ENCODE assay signal across 17 cellular contexts in the genomic region with DNA sequence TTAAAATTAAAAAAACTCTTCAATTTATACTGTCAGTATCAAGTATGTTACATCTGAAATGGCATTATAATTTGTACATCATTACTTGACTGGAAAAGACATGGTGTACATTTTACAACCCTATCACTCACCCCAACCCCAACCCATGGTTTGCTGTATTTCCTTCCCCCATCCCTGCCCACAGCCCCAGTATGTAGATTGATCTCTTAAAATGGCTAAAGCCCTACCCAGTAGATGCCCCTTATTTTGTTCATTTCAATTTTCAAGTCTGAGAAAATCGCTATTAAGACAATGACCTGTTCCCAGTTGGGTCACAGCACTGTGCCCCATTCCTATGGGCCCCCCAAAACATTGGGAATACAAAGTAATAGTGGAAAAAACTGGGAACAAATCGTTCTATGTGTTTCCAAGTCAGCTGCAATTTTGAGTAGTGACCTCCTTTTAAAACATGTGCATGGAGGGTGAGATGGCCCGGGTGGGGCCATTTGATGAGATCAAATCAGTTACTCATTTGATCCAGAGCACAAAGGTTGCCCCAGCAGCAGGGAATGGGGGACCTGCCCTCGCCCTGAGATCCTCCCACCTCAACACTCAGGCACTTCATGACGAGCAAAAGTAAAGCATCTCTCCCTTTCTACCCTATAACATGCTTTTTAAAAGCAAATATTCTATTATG. TPM values are rescaled to one million over a fixed set of nuclear protein-coding genes. Genes with fewer than 3 reads are reported as not detected.
DNase-seq lines count a peak whose midpoint lies in the region; ATAC-seq and TF ChIP-seq lines count a peak whose summit lies in the region.
"Had no signal": no experiment of that assay in that cellular context is flagged by ENCODE, and none has a peak within 500 bp of the region (broad histone marks: within the 10 kb centered on the region; RNA-seq: fewer than 3 reads in every experiment).

No MANE protein-coding gene starts in this region.

- no peak for TF ChIP-seq RAD21 in HCT116 (IDR thresholded peaks at IDR 0.05; ENCODE audit: low read depth)

- CTCF ChIA-PET in HCT116 (lab: Charles Lee): no interaction called here
- CTCF ChIA-PET in activated CD8-positive, alpha-beta T cell treated with anti-CD3 and anti-CD28 coated beads, Interleukin-2, amount 10 ng/mL, durations not matched to agents 7 days and 5 days (lab: Charles Lee): no interaction called here

- peak overlapping the region; percentile 86 for H3K4me2 ChIP-seq in HCT116 (ENCODE audit: low read length)

- TF ChIP-seq CTCF in HCT116 (IDR thresholded peaks at IDR 0.05 in 2 of 3, conservative IDR thresholded peaks at IDR 0.05 in 1 of 3; ENCODE audit: borderline replicate concordance in 1 of 3, insufficient read depth in 1 of 3, low read depth in 2 of 3, low read length in 2 of 3): no peak

- H3K4me3 ChIP-seq in CD4-positive, CD25-positive, alpha-beta regulatory T cell (ENCODE audit: low read depth, low read length): peak overlapping the region; percentile 54
- H3K4me3 ChIP-seq in HCT116 (replicated peaks in 1 of 2; ENCODE audit: low read depth in 1 of 2, low read length in 2 of 2): no peak overlapping the region

- H2AFZ ChIP-seq in HCT116 (ENCODE audit: low read depth, low read length, poor library complexity, severe bottlenecking): no peak overlapping the region

- POLR2A ChIA-PET in HCT116 (lab: Charles Lee): interaction anchor here (0.7 to 1.2 kb wide), 4 partner anchors 13 to 245 kb away, joined by 3 read pairs; no protein-coding TSS in a partner anchor
- POLR2A ChIA-PET in activated CD8-positive, alpha-beta T cell treated with anti-CD3 and anti-CD28 coated beads, Interleukin-2, amount 10 ng/mL, durations not matched to agents 7 days and 5 days (lab: Charles Lee): no interaction called here

- H3K27me3 ChIP-seq in CD4-positive, CD25-positive, alpha-beta regulatory T cell (ENCODE audit: control insufficient read depth, insufficient read depth, low read length): no peaks in the 10 kb centered on the region
- no peaks in the 10 kb centered on the region for H3K27me3 ChIP-seq in HCT116 (ENCODE audit: insufficient read depth, low read length)

- H3K27ac Mint-ChIP-seq in CD4-positive, CD25-positive, alpha-beta regulatory T cell: peak overlapping the region; percentile 79 to 95 (median 92)
- H3K27ac Mint-ChIP-seq in activated CD8-positive, alpha-beta T cell treated with anti-CD3 and anti-CD28 coated beads, Interleukin-2, amount 10 ng/mL, durations not matched to agents 7 days and 5 days: peak overlapping the region; percentile 40
- H3K27ac Mint-ChIP-seq in naive B cell: peak overlapping the region; percentile 65 to 99 (median 94)

- H3K4me1 Mint-ChIP-seq in CD4-positive, CD25-positive, alpha-beta regulatory T cell: peaks cover 37 to 96% (median 85%) of the 10 kb centered on the region in 4 donors
- peaks cover 87% of the 10 kb centered on the region for H3K4me1 Mint-ChIP-seq in activated CD8-positive, alpha-beta T cell treated with anti-CD3 and anti-CD28 coated beads, Interleukin-2, amount 10 ng/mL, durations not matched to agents 7 days and 5 days (ENCODE audit: low read depth)
- H3K4me1 Mint-ChIP-seq in naive B cell: peaks cover 80 to 93% (median 90%) of the 10 kb centered on the region in 3 donors

- no peaks in the 10 kb centered on the region for H3K27me3 Mint-ChIP-seq in CD4-positive, CD25-positive, alpha-beta regulatory T cell
- no peaks in the 10 kb centered on the region for H3K27me3 Mint-ChIP-seq in activated CD8-positive, alpha-beta T cell treated with anti-CD3 and anti-CD28 coated beads, Interleukin-2, amount 10 ng/mL, durations not matched to agents 7 days and 5 days (ENCODE audit: low read depth)
- no peaks in the 10 kb centered on the region for H3K27me3 Mint-ChIP-seq in naive B cell

- H3K9me2 ChIP-seq in HCT116 (ENCODE audit: insufficient read depth): no peaks in the 10 kb centered on the region

- RAD21 ChIA-PET in HCT116 (lab: Charles Lee; ENCODE audit: low non-redundant PET in 1 of 2, low total read pairs in 2 of 2, uncharacterized antibody in 2 of 2, unreplicated experiment in 2 of 2): no interaction called here

- H3K9ac ChIP-seq in HCT116 (ENCODE audit: low read length): peak overlapping the region; percentile 33

- TF ChIP-seq POLR2A in HCT116 (IDR thresholded peaks at IDR 0.05; ENCODE audit: borderline replicate concordance, extremely low read depth, insufficient read depth, insufficient read length): no peak

- peaks cover 58% of the 10 kb centered on the region for H3K36me3 Mint-ChIP-seq in CD4-positive, CD25-positive, alpha-beta regulatory T cell
- H3K36me3 Mint-ChIP-seq in activated CD8-positive, alpha-beta T cell treated with anti-CD3 and anti-CD28 coated beads, Interleukin-2, amount 10 ng/mL, durations not matched to agents 7 days and 5 days (ENCODE audit: low read depth): peaks cover 67% of the 10 kb centered on the region
- H3K36me3 Mint-ChIP-seq in naive B cell: peaks cover 12 to 37% of the 10 kb centered on the region in 2 donors

- DNase-seq in CD4-positive, CD25-positive, alpha-beta regulatory T cell: no peak
- DNase-seq in HCT116 (ENCODE audit: low read depth, low spot score): no peak
- no peak for DNase-seq in activated CD8-positive, alpha-beta T cell treated with anti-CD3 and anti-CD28 coated beads, Interleukin-2, amount 10 ng/mL, durations not matched to agents 7 days and 5 days
- DNase-seq in naive B cell: no peak
- no peak for DNase-seq in NCI-H526 (lab: John Stamatoyannopoulos, UW)
- DNase-seq in SIG-M5 (lab: John Stamatoyannopoulos, UW): no peak
- DNase-seq in Kasumi-1 (lab: John Stamatoyannopoulos, UW): no peak
- DNase-seq: activated CD4-positive, alpha-beta T cell treated with anti-CD3 and anti-CD28 coated beads for 4 hours; C1 segment of cervical spinal cord; IMR-90; mesendoderm; NCI-H1930; stimulated activated CD4-positive, alpha-beta T cell treated with anti-CD3 and anti-CD28 coated beads, Interleukin-1b, Interleukin-23, amount 100 ng/mL, for 48 hours; stimulated activated naive CD4-positive, alpha-beta T cell had no signal

- ATAC-seq in CD4-positive, CD25-positive, alpha-beta regulatory T cell (ENCODE audit: low read depth in 2 of 2): no peak
- ATAC-seq in HCT116: no peak
- ATAC-seq in activated CD8-positive, alpha-beta T cell treated with anti-CD3 and anti-CD28 coated beads, Interleukin-2, amount 10 ng/mL, durations not matched to agents 7 days and 5 days: no peak
- no peak for ATAC-seq in naive B cell (ENCODE audit: low read depth in 2 of 2)
- ATAC-seq in GM18861 (IDR thresholded peaks at IDR 0.05; ENCODE audit: unreplicated experiment): no peak
- ATAC-seq: activated naive CD4-positive, alpha-beta T cell treated with anti-CD3 and anti-CD28 coated beads, Interleukin-2, amount 50 U/mL, for 72 hours; SK-N-SH treated with all-trans-retinoic acid at 6 μM for 48 hours had no signal

- peaks cover 81% of the 10 kb centered on the region for H4K20me1 ChIP-seq in HCT116 (ENCODE audit: insufficient read depth)

- no peaks in the 10 kb centered on the region for H3K9me3 ChIP-seq in CD4-positive, CD25-positive, alpha-beta regulatory T cell (ENCODE audit: control insufficient read depth in 2 of 2, low read length in 2 of 2)
- H3K9me3 ChIP-seq in HCT116 (ENCODE audit: control insufficient read depth in 1 of 2, insufficient read depth in 1 of 2, low read depth in 1 of 2, low read length in 2 of 2): no peaks in the 10 kb centered on the region

- H3K9me3 Mint-ChIP-seq in CD4-positive, CD25-positive, alpha-beta regulatory T cell: peaks cover 0 to 1% (median 0%) of the 10 kb centered on the region in 7 donors
- no peaks in the 10 kb centered on the region for H3K9me3 Mint-ChIP-seq in activated CD8-positive, alpha-beta T cell treated with anti-CD3 and anti-CD28 coated beads, Interleukin-2, amount 10 ng/mL, durations not matched to agents 7 days and 5 days (ENCODE audit: insufficient read depth)
- H3K9me3 Mint-ChIP-seq in naive B cell: no peaks in the 10 kb centered on the region
- H3K9me3 Mint-ChIP-seq: activated naive CD4-positive, alpha-beta T cell treated with anti-CD3 and anti-CD28 coated beads, Interleukin-2, amount 50 U/mL, for 72 hours had no signal

- H3K79me2 ChIP-seq in HCT116 (ENCODE audit: insufficient read depth, low read length): peaks cover 99% of the 10 kb centered on the region

- H3K4me3 Mint-ChIP-seq in CD4-positive, CD25-positive, alpha-beta regulatory T cell: peak overlapping the region; percentile 70 to 83 (median 76)
- no peak overlapping the region for H3K4me3 Mint-ChIP-seq in activated CD8-positive, alpha-beta T cell treated with anti-CD3 and anti-CD28 coated beads, Interleukin-2, amount 10 ng/mL, durations not matched to agents 7 days and 5 days
- peak overlapping the region; percentile 29 to 100 (median 78) for H3K4me3 Mint-ChIP-seq in naive B cell

- H3K4me1 ChIP-seq in CD4-positive, CD25-positive, alpha-beta regulatory T cell (ENCODE audit: control insufficient read depth, insufficient read depth, low read length, poor library complexity, severe bottlenecking): peaks cover 93% of the 10 kb centered on the region
- peaks cover 92 to 96% of the 10 kb centered on the region in 2 experiments for H3K4me1 ChIP-seq in HCT116 (ENCODE audit: control insufficient read depth in 1 of 2, insufficient read depth in 2 of 2, low read length in 2 of 2)

- no TSS peak for BruUV-seq in HCT116 (replicated peaks; lab: Mats Ljungman, UMichigan)

- H3K27ac ChIP-seq in CD4-positive, CD25-positive, alpha-beta regulatory T cell (ENCODE audit: insufficient read depth, low read length, poor library complexity, severe bottlenecking): peak overlapping the region; percentile 47
- peak overlapping the region; percentile 92 for H3K27ac ChIP-seq in HCT116 (ENCODE audit: low read depth, low read length)

- H3K36me3 ChIP-seq in CD4-positive, CD25-positive, alpha-beta regulatory T cell (ENCODE audit: control insufficient read depth, insufficient read depth, low read length): peaks cover 41% of the 10 kb centered on the region
- H3K36me3 ChIP-seq in HCT116 (ENCODE audit: control insufficient read depth in 1 of 2, insufficient read depth in 2 of 2, low read length in 2 of 2): peaks cover 6 to 61% of the 10 kb centered on the region in 2 experiments; a peak in 2 of 4 replicates

- intact Hi-C loops in HCT116 (cut with micrococcal nuclease): loop anchor here (2.0 to 10.0 kb wide), 3 partner anchors 101 to 309 kb away; no protein-coding TSS in a partner anchor

TF ChIP-seq in HCT116, 20 proteins besides CTCF, POLR2A, EP300 and RAD21:
- TF ChIP-seq POLR2AphosphoS5 (IDR thresholded peaks at IDR 0.05; ENCODE audit: low read depth, low read length) (0 out of 2 replicates have a peak, but pooled peaks have one; percentile 1), FOSL1 (IDR thresholded peaks at IDR 0.05; ENCODE audit: low read depth) (no peak)

RNA-seq across cellular contexts. Expression of a gene that starts 13.3 kb away (rescaled TPM):
- 559 TPM for total RNA-seq in CD4-positive, CD25-positive, alpha-beta regulatory T cell
- polyA plus RNA-seq in CD4-positive, CD25-positive, alpha-beta regulatory T cell: 100 to 1,000 TPM; 310 to 497 (median 365) TPM
- 1,402 TPM for total RNA-seq in HCT116 (2021; ENCODE audit: unreplicated experiment)
- polyA plus RNA-seq in HCT116 (2012): 1,219 and 1,280 TPM in 2 replicates
- 100 to 1,000 TPM; 177 to 180 TPM for total RNA-seq in activated CD8-positive, alpha-beta T cell treated with anti-CD3 and anti-CD28 coated beads, Interleukin-2, amount 10 ng/mL, durations not matched to agents 7 days and 5 days
- polyA plus RNA-seq in naive B cell (ENCODE audit: low read depth in 6 of 6): 100 to 1,000 TPM; 463 to 555 (median 516) TPM

Comparison
In these comparisons a context has a peak if more than half of its experiments do, and no peak if none do; other contexts are left out.
1. H3K27ac Mint-ChIP-seq: peak in every context shown above with its lines; median percentile 94 in naive B cell; 92 in CD4-positive, CD25-positive, alpha-beta regulatory T cell; 40 in activated CD8-positive, alpha-beta T cell treated with anti-CD3 and anti-CD28 coated beads, Interleukin-2, amount 10 ng/mL, durations not matched to agents 7 days and 5 days.